Comparison of ENCODE assay signal across 21 cellular contexts in the genomic region with DNA sequence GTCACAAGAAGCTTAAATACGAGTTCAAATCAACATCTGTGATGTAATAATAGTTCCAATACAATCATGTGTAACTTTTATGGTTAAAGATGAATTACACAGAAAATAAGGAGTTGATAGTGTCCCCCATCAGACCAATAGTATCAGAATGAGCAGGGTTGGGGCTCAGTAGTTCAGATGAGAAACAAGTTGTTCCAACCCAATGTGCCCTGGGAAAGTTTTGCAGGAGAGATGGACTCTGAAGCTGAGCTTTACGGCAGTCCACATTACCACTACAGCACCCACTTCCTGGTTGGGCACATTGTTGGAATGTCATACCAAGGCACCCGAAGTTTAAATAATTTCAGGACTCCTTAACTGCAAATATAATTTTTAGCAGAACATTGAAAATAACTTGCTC. TPM values are rescaled to one million over a fixed set of nuclear protein-coding genes. Genes with fewer than 3 reads are reported as not detected.
DNase-seq lines count a peak whose midpoint lies in the region; ATAC-seq, FAIRE-seq and TF ChIP-seq lines count a peak whose summit lies in the region.
"Had no signal": no experiment of that assay in that cellular context is flagged by ENCODE, and none has a peak within 500 bp of the region (broad histone marks: within the 10 kb centered on the region; RNA-seq: fewer than 3 reads in every experiment).

No MANE protein-coding gene starts in this region.

- TF ChIP-seq POLR2A in H54 (IDR thresholded peaks at IDR 0.05; ENCODE audit: low read depth, low read length) (no peak), gastroesophageal sphincter (IDR thresholded peaks at IDR 0.05) (no peak)

- H3K14ac ChIP-seq in H9 (ENCODE audit: insufficient read depth, low read length) = no peak overlapping the region

- no peak overlapping the region for H2BK5ac ChIP-seq in H9 (ENCODE audit: insufficient read length, low read length)

- ATAC-seq in activated CD8-positive, alpha-beta memory T cell treated with anti-CD3 and anti-CD28 coated beads, Interleukin-2, amount 10 ng/mL, durations not matched to agents 7 days and 5 days = no peak
- no peak for ATAC-seq in stimulated activated effector memory CD8-positive, alpha-beta T cell treated with anti-CD3 and anti-CD28 coated beads, Interleukin-12 subunit alpha, Interleukin-12 subunit beta, amount 100 ng/mL, for 72 hours
- no peak for ATAC-seq in gastroesophageal sphincter
- ATAC-seq: left ventricle myocardium superior had no signal

- H3K36me3 ChIP-seq in Loucy (ENCODE audit: insufficient read depth, low read length) (no peaks in the 10 kb centered on the region), gastroesophageal sphincter (no peaks in the 10 kb centered on the region)
- H3K36me3 ChIP-seq: colonic mucosa, vagina had no signal

- H3K4ac ChIP-seq in H9 (ENCODE audit: low read depth, low read length) = no peak overlapping the region

- H3K27me3 ChIP-seq in Loucy (ENCODE audit: insufficient read depth, low read length, poor library complexity, severe bottlenecking) (no peaks in the 10 kb centered on the region), gastroesophageal sphincter (no peaks in the 10 kb centered on the region), H9 (ENCODE audit: insufficient read depth, low read length) (no peaks in the 10 kb centered on the region)
- H3K27me3 ChIP-seq: colonic mucosa, vagina had no signal

- H3K23ac ChIP-seq in H9 (ENCODE audit: insufficient read length, low read depth, low read length) = no peak overlapping the region

- no peaks in the 10 kb centered on the region for H3K9me3 Mint-ChIP-seq in activated CD8-positive, alpha-beta memory T cell treated with anti-CD3 and anti-CD28 coated beads, Interleukin-2, amount 10 ng/mL, durations not matched to agents 7 days and 5 days (ENCODE audit: low read depth)
- no peaks in the 10 kb centered on the region for H3K9me3 Mint-ChIP-seq in activated naive CD8-positive, alpha-beta T cell treated with anti-CD3 and anti-CD28 coated beads for 36 hours
- no peaks in the 10 kb centered on the region for H3K9me3 Mint-ChIP-seq in stimulated activated effector memory CD8-positive, alpha-beta T cell treated with anti-CD3 and anti-CD28 coated beads, Interleukin-12 subunit alpha, Interleukin-12 subunit beta, amount 100 ng/mL, for 72 hours
- H3K9me3 Mint-ChIP-seq in H9 = no peaks in the 10 kb centered on the region

- FAIRE-seq in H54 (lab: Jason Lieb, UNC) = no peak
- FAIRE-seq: G401.6, GM12892, H1, HTR-8/SVneo had no signal

- H4K20me1 ChIP-seq in Loucy (ENCODE audit: insufficient read depth, low read length, poor library complexity, severe bottlenecking) (no peaks in the 10 kb centered on the region), H9 (ENCODE audit: control insufficient read depth, insufficient read depth, insufficient read length) (no peaks in the 10 kb centered on the region)

- no peaks in the 10 kb centered on the region for H3K23me2 ChIP-seq in H9 (ENCODE audit: insufficient read length, low read depth, low read length, poor library complexity, severe bottlenecking)

- TF ChIP-seq CTCF in Loucy (conservative IDR thresholded peaks at IDR 0.05; ENCODE audit: low read length) (no peak), gastroesophageal sphincter (IDR thresholded peaks at IDR 0.05) (no peak), H9 (conservative IDR thresholded peaks at IDR 0.05) (no peak)

- H3K4me2 ChIP-seq in Loucy (ENCODE audit: low read depth, low read length, poor library complexity, severe bottlenecking) (peak overlapping the region; percentile 22), H9 (ENCODE audit: insufficient read depth, insufficient read length, low read length) (no peak overlapping the region)

- H3K27me3 Mint-ChIP-seq in activated CD8-positive, alpha-beta memory T cell treated with anti-CD3 and anti-CD28 coated beads, Interleukin-2, amount 10 ng/mL, durations not matched to agents 7 days and 5 days = peaks cover 36% of the 10 kb centered on the region
- no peaks in the 10 kb centered on the region for H3K27me3 Mint-ChIP-seq in activated naive CD8-positive, alpha-beta T cell treated with anti-CD3 and anti-CD28 coated beads for 36 hours
- no peaks in the 10 kb centered on the region for H3K27me3 Mint-ChIP-seq in H9 (ENCODE audit: low read depth)

- H2BK20ac ChIP-seq in H9 (ENCODE audit: low read depth, low read length, poor library complexity, severe bottlenecking) = no peak overlapping the region

- no peak overlapping the region for H2BK15ac ChIP-seq in H9 (ENCODE audit: low read depth, low read length)

- no peak overlapping the region for H3K56ac ChIP-seq in H9 (ENCODE audit: insufficient read length, low read depth, low read length)

- no peak for DNase-seq in activated CD8-positive, alpha-beta memory T cell treated with anti-CD3 and anti-CD28 coated beads, Interleukin-2, amount 10 ng/mL, durations not matched to agents 7 days and 5 days
- no peak for DNase-seq in activated CD8-positive, alpha-beta memory T cell treated with anti-CD3 and anti-CD28 coated beads, Interleukin-2, amount 50 U/mL, for 4 hours
- DNase-seq in activated naive CD8-positive, alpha-beta T cell treated with anti-CD3 and anti-CD28 coated beads for 36 hours = no peak
- peak in 1 of 2 donors; percentile 47 for DNase-seq in stimulated activated effector memory CD8-positive, alpha-beta T cell treated with anti-CD3 and anti-CD28 coated beads, Interleukin-12 subunit alpha, Interleukin-12 subunit beta, amount 100 ng/mL, for 72 hours (ENCODE audit: low spot score in 2 of 2)
- DNase-seq in H54 (ENCODE audit: insufficient read length, low spot score) (no peak), H9 (no peak)
- DNase-seq: Caco-2, colonic mucosa, left ventricle myocardium superior, NCI-H1694 treated with DMSO at 0.1 percent for 48 hours, posterior cingulate gyrus had no signal

- no peak overlapping the region for H4K91ac ChIP-seq in H9 (ENCODE audit: insufficient read length, low read depth, low read length)

- no peak overlapping the region for H4K5ac ChIP-seq in H9 (ENCODE audit: insufficient read length, low read depth, low read length)

- H2BK120ac ChIP-seq in H9 (ENCODE audit: low read depth, low read length, poor library complexity, severe bottlenecking) = no peak overlapping the region

- H2BK12ac ChIP-seq in H9 (ENCODE audit: insufficient read length, low read depth, low read length) = no peak overlapping the region

- H2AFZ ChIP-seq in Loucy (ENCODE audit: low read length) (peak overlapping the region; percentile 9; the same call in 1 of the 2 replicates), H9 (ENCODE audit: low read length) (no peak overlapping the region)

- H4K8ac ChIP-seq in H9 (replicated peaks; ENCODE audit: insufficient read length, low read depth, low read length) = no peak overlapping the region

- no peaks in the 10 kb centered on the region for H3K79me2 ChIP-seq in Loucy (ENCODE audit: insufficient read depth, low read length)
- H3K79me2 ChIP-seq in H9 (ENCODE audit: insufficient read depth, low read length) = no peaks in the 10 kb centered on the region

- CTCF ChIA-PET in activated CD8-positive, alpha-beta memory T cell treated with anti-CD3 and anti-CD28 coated beads, Interleukin-2, amount 10 ng/mL, durations not matched to agents 7 days and 5 days (lab: Charles Lee) = interaction anchor here (1.0 to 1.2 kb wide), 4 partner anchors 10 to 253 kb away, joined by 3 to 4 read pairs (median 4); no protein-coding TSS in a partner anchor

- H3F3A ChIP-seq in Loucy (ENCODE audit: low read depth) = no peaks in the 10 kb centered on the region; the same call in none of the 2 replicates

- WGBS in gastroesophageal sphincter (ENCODE audit: low coverage in 1 of 2), 2 donors = 76 to 88% methylated on average over 3 of the region's 3 CpGs
- WGBS in H9 (ENCODE audit: extremely low coverage, insufficient read length, low lambda C conversion rate) = no CpG with 5 or more reads among the region's 3 CpGs

- peak overlapping the region; percentile 30 for H3K4me3 Mint-ChIP-seq in activated CD8-positive, alpha-beta memory T cell treated with anti-CD3 and anti-CD28 coated beads, Interleukin-2, amount 10 ng/mL, durations not matched to agents 7 days and 5 days
- H3K4me3 Mint-ChIP-seq in activated naive CD8-positive, alpha-beta T cell treated with anti-CD3 and anti-CD28 coated beads for 36 hours = peak overlapping the region; percentile 70
- H3K4me3 Mint-ChIP-seq in stimulated activated effector memory CD8-positive, alpha-beta T cell treated with anti-CD3 and anti-CD28 coated beads, Interleukin-12 subunit alpha, Interleukin-12 subunit beta, amount 100 ng/mL, for 72 hours = peak overlapping the region; percentile 55
- no peak overlapping the region for H3K4me3 Mint-ChIP-seq in H9

- no peaks in the 10 kb centered on the region for H3K79me1 ChIP-seq in H9 (ENCODE audit: insufficient read depth, low read depth, low read length, poor library complexity, severe bottlenecking)

- H3K4me3 ChIP-seq in Loucy (ENCODE audit: low read length, poor library complexity, severe bottlenecking) = no peak overlapping the region
- H3K4me3 ChIP-seq in gastroesophageal sphincter = no peak overlapping the region
- H3K4me3 ChIP-seq: colonic mucosa, skin epidermis, vagina had no signal

- H3K27ac ChIP-seq in gastroesophageal sphincter = no peak overlapping the region
- H3K27ac ChIP-seq in H9 (ENCODE audit: insufficient read length, low read depth, low read length) = no peak overlapping the region
- H3K27ac ChIP-seq: colonic mucosa, epithelial cell of prostate had no signal

- H3T11ph ChIP-seq in H9 (ENCODE audit: low read length) = no peak overlapping the region

- H3K4me1 Mint-ChIP-seq in activated CD8-positive, alpha-beta memory T cell treated with anti-CD3 and anti-CD28 coated beads, Interleukin-2, amount 10 ng/mL, durations not matched to agents 7 days and 5 days = peaks cover 81% of the 10 kb centered on the region
- H3K4me1 Mint-ChIP-seq in activated naive CD8-positive, alpha-beta T cell treated with anti-CD3 and anti-CD28 coated beads for 36 hours = peaks cover 92% of the 10 kb centered on the region
- H3K4me1 Mint-ChIP-seq in stimulated activated effector memory CD8-positive, alpha-beta T cell treated with anti-CD3 and anti-CD28 coated beads, Interleukin-12 subunit alpha, Interleukin-12 subunit beta, amount 100 ng/mL, for 72 hours = peaks cover 81% of the 10 kb centered on the region
- H3K4me1 Mint-ChIP-seq in H9 = peaks cover 35 to 38% of the 10 kb centered on the region in 2 experiments

- TF ChIP-seq EP300 in gastroesophageal sphincter (IDR thresholded peaks at IDR 0.05) = no peak

- H3K36me3 Mint-ChIP-seq in activated CD8-positive, alpha-beta memory T cell treated with anti-CD3 and anti-CD28 coated beads, Interleukin-2, amount 10 ng/mL, durations not matched to agents 7 days and 5 days = peaks cover 5% of the 10 kb centered on the region
- peaks cover 1% of the 10 kb centered on the region for H3K36me3 Mint-ChIP-seq in activated naive CD8-positive, alpha-beta T cell treated with anti-CD3 and anti-CD28 coated beads for 36 hours
- peaks cover 11% of the 10 kb centered on the region for H3K36me3 Mint-ChIP-seq in stimulated activated effector memory CD8-positive, alpha-beta T cell treated with anti-CD3 and anti-CD28 coated beads, Interleukin-12 subunit alpha, Interleukin-12 subunit beta, amount 100 ng/mL, for 72 hours
- H3K36me3 Mint-ChIP-seq in H9 (ENCODE audit: insufficient read depth in 1 of 3, low read depth in 3 of 3) = no peaks in the 10 kb centered on the region

- H3K4me1 ChIP-seq in Loucy (ENCODE audit: insufficient read depth, low read length, poor library complexity, severe bottlenecking) (peaks cover 90% of the 10 kb centered on the region), gastroesophageal sphincter (peaks cover 0 to 10% (median 0%) of the 10 kb centered on the region in 3 donors), H9 (ENCODE audit: insufficient read depth, low read length) (peaks cover 5% of the 10 kb centered on the region; the same call in 1 of the 2 replicates)
- H3K4me1 ChIP-seq: Caco-2, colonic mucosa, vagina had no signal

- H2AK5ac ChIP-seq in H9 (ENCODE audit: insufficient read length, low read length) = no peak overlapping the region

- no peak overlapping the region for H3K18ac ChIP-seq in H9 (ENCODE audit: insufficient read length, low read depth, low read length)

- H3K9ac ChIP-seq in Loucy (ENCODE audit: low read depth, low read length, poor library complexity, severe bottlenecking) = peak overlapping the region; percentile 33
- no peak overlapping the region for H3K9ac ChIP-seq in H9 (ENCODE audit: extremely low read depth, insufficient read length, low read length)

- peak overlapping the region; percentile 86 for H3K27ac Mint-ChIP-seq in activated CD8-positive, alpha-beta memory T cell treated with anti-CD3 and anti-CD28 coated beads, Interleukin-2, amount 10 ng/mL, durations not matched to agents 7 days and 5 days
- peak overlapping the region; percentile 90 for H3K27ac Mint-ChIP-seq in activated naive CD8-positive, alpha-beta T cell treated with anti-CD3 and anti-CD28 coated beads for 36 hours
- H3K27ac Mint-ChIP-seq in stimulated activated effector memory CD8-positive, alpha-beta T cell treated with anti-CD3 and anti-CD28 coated beads, Interleukin-12 subunit alpha, Interleukin-12 subunit beta, amount 100 ng/mL, for 72 hours = peak overlapping the region; percentile 83
- H3K27ac Mint-ChIP-seq in H9 = no peak overlapping the region

- H3K9me3 ChIP-seq in Loucy (ENCODE audit: insufficient read depth, low read depth, low read length) (no peaks in the 10 kb centered on the region), gastroesophageal sphincter (no peaks in the 10 kb centered on the region), H9 (ENCODE audit: control insufficient read depth, low read depth, low read length) (no peaks in the 10 kb centered on the region)
- H3K9me3 ChIP-seq: Caco-2, colonic mucosa, vagina had no signal

- no peaks in the 10 kb centered on the region for H3K9me2 ChIP-seq in Loucy (replicated peaks; ENCODE audit: low read depth, low read length)

RNA-seq across cellular contexts. Expression of gene CXCR4, which starts 12.1 kb away (rescaled TPM):
- 100 to 1,000 TPM; 133 to 160 TPM for total RNA-seq in activated CD8-positive, alpha-beta memory T cell treated with anti-CD3 and anti-CD28 coated beads, Interleukin-2, amount 10 ng/mL, durations not matched to agents 7 days and 5 days
- total RNA-seq in activated naive CD8-positive, alpha-beta T cell treated with anti-CD3 and anti-CD28 coated beads for 36 hours = 10 to 100 TPM; 56.4 to 57.7 TPM
- total RNA-seq in gastroesophageal sphincter = 1 to 10 TPM; 5.1 to 8.2 (median 7.7) TPM
- 0.79 and 1.0 TPM in 2 replicates for total RNA-seq in H9 (2021)
- total RNA-seq: myocyte had no signal

Comparison
In these comparisons a context has a peak if more than half of its experiments do, and no peak if none do; other contexts are left out.
1. H3K27ac Mint-ChIP-seq: peak in activated CD8-positive, alpha-beta memory T cell treated with anti-CD3 and anti-CD28 coated beads, Interleukin-2, amount 10 ng/mL, durations not matched to agents 7 days and 5 days (single experiment), activated naive CD8-positive, alpha-beta T cell treated with anti-CD3 and anti-CD28 coated beads for 36 hours (single experiment) and stimulated activated effector memory CD8-positive, alpha-beta T cell treated with anti-CD3 and anti-CD28 coated beads, Interleukin-12 subunit alpha, Interleukin-12 subunit beta, amount 100 ng/mL, for 72 hours (single experiment); none in H9 (0 of 3).
2. H3K4me3 Mint-ChIP-seq: peak in activated CD8-positive, alpha-beta memory T cell treated with anti-CD3 and anti-CD28 coated beads, Interleukin-2, amount 10 ng/mL, durations not matched to agents 7 days and 5 days (single experiment), activated naive CD8-positive, alpha-beta T cell treated with anti-CD3 and anti-CD28 coated beads for 36 hours (single experiment) and stimulated activated effector memory CD8-positive, alpha-beta T cell treated with anti-CD3 and anti-CD28 coated beads, Interleukin-12 subunit alpha, Interleukin-12 subunit beta, amount 100 ng/mL, for 72 hours (single experiment); none in H9 (0 of 2).
3. RNA of gene CXCR4, which starts 12.1 kb away (total RNA-seq): 133 to 160 TPM in activated CD8-positive, alpha-beta memory T cell treated with anti-CD3 and anti-CD28 coated beads, Interleukin-2, amount 10 ng/mL, durations not matched to agents 7 days and 5 days and 56.4 to 57.7 TPM in activated naive CD8-positive, alpha-beta T cell treated with anti-CD3 and anti-CD28 coated beads for 36 hours; 5.1 to 8.2 TPM in gastroesophageal sphincter and 0.79 to 1.0 TPM in H9; every median in the first group is over 4 times any median in the second.